9 cellular contexts compared by ENCODE assay signal in the genomic region with DNA sequence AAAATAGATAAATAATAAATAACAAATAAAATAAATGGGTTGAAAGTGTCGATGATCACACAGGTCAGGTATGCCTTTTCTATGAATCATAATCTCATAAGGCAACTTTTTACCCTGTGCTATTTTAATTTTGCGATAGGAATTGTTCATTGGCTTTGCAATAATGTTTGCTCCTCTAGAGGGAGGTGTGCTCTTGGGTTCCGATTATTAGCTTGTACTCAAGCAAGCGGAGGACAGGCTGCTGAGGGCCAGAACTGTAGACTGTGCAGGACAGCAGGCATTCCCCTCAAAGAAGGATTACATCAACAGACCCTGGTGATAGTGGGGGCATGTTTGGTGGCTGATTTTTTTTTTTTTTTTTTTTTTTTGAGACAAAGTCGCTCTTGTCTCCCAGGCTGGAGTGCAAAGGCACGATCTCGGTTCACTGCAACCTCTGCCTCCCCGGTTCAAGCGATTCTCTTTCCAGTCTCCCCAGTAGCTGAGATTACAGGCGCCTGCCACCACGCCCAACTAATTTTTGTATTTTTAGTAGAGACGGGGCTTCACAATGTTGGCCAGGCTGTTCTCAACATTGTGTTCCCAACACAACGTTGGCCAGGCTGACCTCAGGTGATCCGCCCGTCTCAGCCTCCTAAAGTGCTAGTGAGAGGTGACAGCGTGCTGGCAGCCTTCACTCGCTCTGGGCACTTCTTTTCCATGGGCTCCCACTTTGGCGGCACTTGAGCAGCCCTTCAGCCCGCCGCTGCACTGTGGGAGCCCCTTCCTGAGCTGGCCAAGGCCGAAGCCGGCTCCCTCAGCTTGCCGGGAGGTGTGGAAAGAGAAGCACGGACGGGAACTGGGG. TPM values are rescaled to one million over a fixed set of nuclear protein-coding genes. Genes with fewer than 3 reads are reported as not detected.
DNase-seq lines count a peak whose midpoint lies in the region; ATAC-seq and TF ChIP-seq lines count a peak whose summit lies in the region.
"Had no signal": no experiment of that assay in that cellular context is flagged by ENCODE, and none has a peak within 500 bp of the region (broad histone marks: within the 10 kb centered on the region; RNA-seq: fewer than 3 reads in every experiment).

No MANE protein-coding gene starts in this region.

- peak; percentile 92 for ATAC-seq in Right ventricle myocardium superior (ENCODE audit: poor library complexity)
- no peak for ATAC-seq in HG03432 (IDR thresholded peaks at IDR 0.05; ENCODE audit: unreplicated experiment)
- ATAC-seq in HG02588 (IDR thresholded peaks at IDR 0.05; ENCODE audit: unreplicated experiment): no peak

- intact Hi-C loops in Right ventricle myocardium superior (cut with DNase I): loop anchor here (10.0 kb wide), 1 partner anchor 140 kb away; no protein-coding TSS in a partner anchor
- intact Hi-C loops in stomach (cut with DNase I; ENCODE audit: low total_unique reads): no loop called here

- DNase-seq in DMS 273 (lab: John Stamatoyannopoulos, UW; ENCODE audit: unreplicated experiment) (peak; percentile 47), DMS 273 treated with DMSO at 0.1 percent for 48 hours (lab: John Stamatoyannopoulos, UW) (no peak), OCI-M1 (lab: John Stamatoyannopoulos, UW) (peak; percentile 67), Right ventricle myocardium superior (peak; percentile 72), stomach (no peak), NCI-H1930 (lab: John Stamatoyannopoulos, UW) (no peak)

- TF ChIP-seq EP300 in stomach (IDR thresholded peaks at IDR 0.05): no peak

- H3K4me1 ChIP-seq in stomach: peaks cover 0 to 3% (median under 1%) of the 10 kb centered on the region in 4 donors

- no peak overlapping the region for H3K27ac ChIP-seq in stomach

- H3K36me3 ChIP-seq in stomach: peaks cover 0 to 2% (median 0%) of the 10 kb centered on the region in 4 donors

- no peak overlapping the region for H3K4me3 ChIP-seq in stomach

- 77 to 85% (median 81%) methylated on average over 21 to 25 of the region's 25 CpGs for WGBS in stomach, 5 donors

- no peak for TF ChIP-seq POLR2A in stomach (IDR thresholded peaks at IDR 0.05)

- H3K9me3 ChIP-seq in stomach: no peaks in the 10 kb centered on the region

- peak in 4 of 7 experiments; percentile 17 to 44 (median 38) for TF ChIP-seq CTCF in stomach (IDR thresholded peaks at IDR 0.05)

- H3K27me3 ChIP-seq in stomach: no peaks in the 10 kb centered on the region

RNA-seq across cellular contexts. Expression of gene RIOK1, which starts 35.6 kb away (rescaled TPM):
- total RNA-seq in Right ventricle myocardium superior (8.4 TPM), stomach (100 to 1,000 TPM in 1 of 5 donors, 10 to 100 TPM in 3, 1 to 10 TPM in 1; 8.7 to 105 (median 16.5) TPM)
- 10 to 100 TPM; 11.6 to 14.1 (median 12.0) TPM for polyA plus RNA-seq in stomach

RNA-seq across cellular contexts. Expression of gene CAGE1, which starts 35.6 kb away (rescaled TPM):
- total RNA-seq in Right ventricle myocardium superior (not detected), stomach (not detected)
- not detected for polyA plus RNA-seq in stomach
- total RNA-seq: skeletal muscle tissue had no signal

Comparison
In these comparisons a context has a peak if more than half of its experiments do, and no peak if none do; other contexts are left out.
1. DNase-seq: peak in DMS 273 (single experiment), OCI-M1 (single experiment) and Right ventricle myocardium superior (single experiment); none in DMS 273 treated with DMSO at 0.1 percent for 48 hours (single experiment), stomach (single experiment) and NCI-H1930 (0 of 2).